Comparison of ENCODE assay signal across 8 cellular contexts in the genomic region with DNA sequence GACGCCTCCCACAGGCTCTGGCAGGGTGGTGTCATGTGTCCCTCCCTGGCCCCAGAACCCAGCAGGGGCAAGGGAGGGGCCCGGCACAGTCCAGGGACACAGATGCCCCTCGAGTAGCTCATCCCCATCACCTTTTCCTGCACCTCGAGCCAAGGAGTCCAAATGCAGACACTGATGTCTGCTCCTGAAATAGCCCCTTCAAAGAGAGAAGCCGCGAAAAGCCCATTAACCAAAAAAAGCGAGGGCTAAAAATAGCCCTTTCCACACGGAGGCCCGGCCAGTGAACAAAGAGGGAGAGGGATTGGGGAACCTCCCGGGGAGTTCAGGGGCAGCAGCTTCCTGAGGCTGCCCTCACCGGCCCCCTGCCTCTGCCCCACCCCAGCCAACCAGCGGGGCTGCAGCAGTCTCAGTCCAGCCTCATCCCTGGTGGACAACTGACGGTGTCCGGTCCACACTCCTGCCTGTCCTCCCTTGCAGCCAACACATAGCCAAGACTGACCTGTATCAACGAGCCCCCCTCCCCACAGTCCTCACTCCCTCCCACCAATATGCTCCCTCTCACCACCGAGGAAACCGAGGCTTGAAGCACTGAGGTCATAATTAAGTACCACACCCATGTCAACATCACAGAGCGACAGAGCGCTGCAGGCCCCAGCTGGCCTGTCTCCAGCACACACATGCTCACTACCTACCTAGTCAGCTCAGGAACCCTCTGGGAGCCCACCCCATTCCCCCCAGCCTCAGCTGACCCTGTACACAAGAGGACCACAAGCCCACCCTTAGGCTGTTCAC. TPM values are rescaled to one million over a fixed set of nuclear protein-coding genes. Genes with fewer than 3 reads are reported as not detected.
DNase-seq lines count a peak whose midpoint lies in the region; ATAC-seq, FAIRE-seq and TF ChIP-seq lines count a peak whose summit lies in the region.

No MANE protein-coding gene starts in this region.

- TF ChIP-seq RAD21 in GM12878 (IDR thresholded peaks at IDR 0.05; ENCODE audit: insufficient read depth, low read depth, low read length), result no peak

- intact Hi-C loops in GM12878 (cut with micrococcal nuclease; ENCODE audit: unreplicated experiment), result no loop called here
- intact Hi-C loops in left lung (cut with DNase I), result no loop called here

- CTCF ChIA-PET in GM12878 (lab: Yijun Ruan, JAX), result no interaction called here

- no peaks in the 10 kb centered on the region for H3K27me3 ChIP-seq in GM12878 (replicated peaks in 1 of 2; ENCODE audit: control insufficient read depth in 2 of 2, insufficient read depth in 2 of 2, low read length in 1 of 2)
- H3K27me3 ChIP-seq in left lung, result no peaks in the 10 kb centered on the region

- peak; percentile 15; the same call in 1 of the 2 replicates for TF ChIP-seq POLR2A in GM12878 (IDR thresholded peaks at IDR 0.05; ENCODE audit: low read depth, low read length)

- H3K36me3 ChIP-seq in KOPT-K1 (ENCODE audit: insufficient read depth, low read length) (peaks cover 87% of the 10 kb centered on the region), GM12878 (ENCODE audit: control insufficient read depth in 2 of 2, insufficient read depth in 2 of 2, low read length in 1 of 2) (peaks cover 61 to 84% of the 10 kb centered on the region in 2 experiments), left lung (peaks cover 2 to 100% of the 10 kb centered on the region in 2 donors)

- 86% methylated on average over 19 of the region's 19 CpGs for WGBS in GM12878 (ENCODE audit: insufficient coverage, insufficient replicate concordance, low lambda C conversion rate, missing lambda C conversion rate)

- H3K27ac Mint-ChIP-seq in stimulated activated memory B cell treated with anti-CD40 and anti-IgM and Interleukin-4, amounts not matched to agents 10 μg/mL and 1 μg/mL and 100 μg/mL, for 72 hours, result peak overlapping the region; percentile 44

- no peaks in the 10 kb centered on the region for H3K9me3 ChIP-seq in KOPT-K1 (ENCODE audit: insufficient read depth, low read length, poor library complexity, severe bottlenecking)
- no peaks in the 10 kb centered on the region for H3K9me3 ChIP-seq in GM12878 (replicated peaks; ENCODE audit: control insufficient read depth, insufficient read depth, low read length)
- H3K9me3 ChIP-seq in left lung, result no peaks in the 10 kb centered on the region

- H3K4me2 ChIP-seq in GM12878 (ENCODE audit: control insufficient read depth, insufficient read depth), result no peak overlapping the region

- H3K27me3 Mint-ChIP-seq in stimulated activated memory B cell treated with anti-CD40 and anti-IgM and Interleukin-4, amounts not matched to agents 10 μg/mL and 1 μg/mL and 100 μg/mL, for 72 hours, result no peaks in the 10 kb centered on the region

- no peak for TF ChIP-seq CTCF in GM12878 (IDR thresholded peaks at IDR 0.05 in 2 of 3, conservative IDR thresholded peaks at IDR 0.05 in 1 of 3; ENCODE audit: control insufficient read depth in 2 of 3, extremely low read depth in 1 of 3, insufficient read depth in 1 of 3, low read depth in 3 of 3, low read length in 3 of 3)
- no peak for TF ChIP-seq CTCF in left lung (IDR thresholded peaks at IDR 0.05)
- TF ChIP-seq CTCF in GM10266 (IDR thresholded peaks at IDR 0.05; ENCODE audit: control insufficient read depth, insufficient read depth, low read depth, missing control alignments), result no peak

- no peak overlapping the region for H3K4me3 Mint-ChIP-seq in stimulated activated memory B cell treated with anti-CD40 and anti-IgM and Interleukin-4, amounts not matched to agents 10 μg/mL and 1 μg/mL and 100 μg/mL, for 72 hours

- H3K9ac ChIP-seq in GM12878 (ENCODE audit: control insufficient read depth, insufficient read depth, low read length), result no peak overlapping the region

- peaks cover 9% of the 10 kb centered on the region for H4K20me1 ChIP-seq in GM12878 (ENCODE audit: control insufficient read depth, insufficient read depth)

- ATAC-seq in GM12878, result no peak
- ATAC-seq in left lung, result peak; percentile 4
- no peak for ATAC-seq in stimulated activated memory B cell treated with anti-CD40 and anti-IgM and Interleukin-4, amounts not matched to agents 10 μg/mL and 1 μg/mL and 100 μg/mL, for 72 hours
- ATAC-seq in GM21529 (IDR thresholded peaks at IDR 0.05; ENCODE audit: unreplicated experiment), result no peak

- no peak overlapping the region for H2AFZ ChIP-seq in GM12878 (ENCODE audit: control insufficient read depth, low read depth, low read length)

- no TSS peak for BruUV-seq in GM12878 (replicated peaks; lab: Mats Ljungman, UMichigan)

- SMC1A ChIA-PET in GM12878 (lab: Charles Lee; ENCODE audit: uncharacterized antibody, unreplicated experiment), result no interaction called here

- no peak for TF ChIP-seq EP300 in GM12878 (IDR thresholded peaks at IDR 0.05; ENCODE audit: borderline replicate concordance in 1 of 2, control insufficient read depth in 1 of 2, low read depth in 2 of 2, low read length in 2 of 2)

- H3K4me1 ChIP-seq in GM12878 (ENCODE audit: control insufficient read depth, insufficient read depth, low read length) (peaks cover 38% of the 10 kb centered on the region), left lung (peaks cover 43 to 55% of the 10 kb centered on the region in 2 donors)

- peaks cover 56% of the 10 kb centered on the region for H3K36me3 Mint-ChIP-seq in stimulated activated memory B cell treated with anti-CD40 and anti-IgM and Interleukin-4, amounts not matched to agents 10 μg/mL and 1 μg/mL and 100 μg/mL, for 72 hours

- no peak for FAIRE-seq in GM12878 (lab: Jason Lieb, UNC)

- peaks cover 51% of the 10 kb centered on the region for H3K4me1 Mint-ChIP-seq in stimulated activated memory B cell treated with anti-CD40 and anti-IgM and Interleukin-4, amounts not matched to agents 10 μg/mL and 1 μg/mL and 100 μg/mL, for 72 hours

- DNase-seq in GM12878 (ENCODE audit: low read depth, low spot score), result no peak
- peak in 1 of 2 donors; percentile 63 for DNase-seq in left lung
- DNase-seq in NCI-H345 treated with DMSO at 0.1 percent for 48 hours (lab: John Stamatoyannopoulos, UW; ENCODE audit: unreplicated experiment), result no peak
- DNase-seq in NCI-H2107 treated with DMSO at 0.1 percent for 48 hours (lab: John Stamatoyannopoulos, UW; ENCODE audit: unreplicated experiment), result no peak
- no peak for DNase-seq in GM10266 (ENCODE audit: extremely low spot score)

- in situ Hi-C loops in GM12878 (cut with MboI), result no loop called here

- peaks cover 40% of the 10 kb centered on the region for H3K79me2 ChIP-seq in GM12878 (ENCODE audit: control insufficient read depth, insufficient read depth, low read length)

- no peaks in the 10 kb centered on the region for H3K9me3 Mint-ChIP-seq in stimulated activated memory B cell treated with anti-CD40 and anti-IgM and Interleukin-4, amounts not matched to agents 10 μg/mL and 1 μg/mL and 100 μg/mL, for 72 hours

- H3K27ac ChIP-seq in KOPT-K1 (ENCODE audit: low read depth, low read length, poor library complexity, severe bottlenecking) (peak overlapping the region; percentile 90), GM12878 (ENCODE audit: control insufficient read depth, insufficient read depth) (no peak overlapping the region), left lung (peak overlapping the region; percentile 56 to 60)

- RAD21 ChIA-PET in GM12878 (lab: Charles Lee; ENCODE audit: unreplicated experiment), result no interaction called here

- POLR2A ChIA-PET in GM12878 (lab: Charles Lee), result interaction anchor here (0.9 kb wide), 1 partner anchor 16 kb away, joined by 3 read pairs; no protein-coding TSS in a partner anchor

- no peak overlapping the region for H3K4me3 ChIP-seq in GM12878
- no peak overlapping the region for H3K4me3 ChIP-seq in left lung

TF ChIP-seq in GM12878, 131 proteins besides CTCF, POLR2A, EP300 and RAD21:
- 0 out of 2 replicates have a peak, but pooled peaks have one; percentile 17 for TF ChIP-seq POLR2AphosphoS5 (IDR thresholded peaks at IDR 0.05; ENCODE audit: low read length)
- TF ChIP-seq CREM (IDR thresholded peaks at IDR 0.05; ENCODE audit: low read depth), result no peak

RNA-seq across cellular contexts. Expression of gene WDR1, which starts 23.9 kb away (rescaled TPM):
- 70.7 and 75.4 TPM in 2 replicates for total RNA-seq in GM12878 (2013; cell fraction: nucleolus; rRNA removed)
- 250 and 290 TPM in 2 replicates for total RNA-seq in GM12878 (2014; rRNA removed)
- 202 and 221 TPM in 2 replicates for total RNA-seq in GM12878 (2014; rRNA removed; fragmentation: Illumina TruSeq; extraction: Trizol)
- total RNA-seq in GM12878 (2021), result 397 and 420 TPM in 2 replicates
- polyA plus RNA-seq in GM12878 (2011; ENCODE audit: low read depth), result 99.8 TPM
- 297 and 322 TPM in 2 replicates for polyA plus RNA-seq in GM12878 (2011; rRNA removed)
- 401 and 501 TPM in 2 replicates for polyA plus RNA-seq in GM12878 (2011; cell fraction: cytosol; rRNA removed)
- polyA plus RNA-seq in GM12878 (2011; cell fraction: nucleus; rRNA removed), result 291 and 412 TPM in 2 replicates
- polyA plus RNA-seq in GM12878 (2012), result 164 and 182 TPM in 2 replicates
- 289 and 325 TPM in 2 replicates for polyA plus RNA-seq in GM12878 (2014; fragmentation: Illumina TruSeq; extraction: Trizol)
- 10 to 100 TPM; 28.5 to 57.1 TPM for polyA plus RNA-seq in GM12878 (2014; fragmentation: Nextera tagmentation; extraction: Ambion mirVana)
- polyA plus RNA-seq in GM12878 (2014; rRNA removed), result 276 and 292 TPM in 2 replicates
- 100 to 1,000 TPM; 334 to 348 TPM for polyA plus RNA-seq in GM12878 (2016; fragmentation: Nextera tagmentation; extraction: Ambion mirVana)
- 278 and 351 TPM in 2 replicates for polyA minus RNA-seq in GM12878 (2011; rRNA and poly(A)+ RNA removed)
- 100.0 and 127 TPM in 2 replicates for polyA minus RNA-seq in GM12878 (2011; cell fraction: cytosol; rRNA and poly(A)+ RNA removed)
- polyA minus RNA-seq in GM12878 (2011; cell fraction: nucleus; rRNA and poly(A)+ RNA removed), result 60.9 and 119 TPM in 2 replicates
- 100 to 1,000 TPM; 215 to 303 TPM for total RNA-seq in left lung
